Comparison of ENCODE assay signal across 18 cellular contexts in the genomic region with DNA sequence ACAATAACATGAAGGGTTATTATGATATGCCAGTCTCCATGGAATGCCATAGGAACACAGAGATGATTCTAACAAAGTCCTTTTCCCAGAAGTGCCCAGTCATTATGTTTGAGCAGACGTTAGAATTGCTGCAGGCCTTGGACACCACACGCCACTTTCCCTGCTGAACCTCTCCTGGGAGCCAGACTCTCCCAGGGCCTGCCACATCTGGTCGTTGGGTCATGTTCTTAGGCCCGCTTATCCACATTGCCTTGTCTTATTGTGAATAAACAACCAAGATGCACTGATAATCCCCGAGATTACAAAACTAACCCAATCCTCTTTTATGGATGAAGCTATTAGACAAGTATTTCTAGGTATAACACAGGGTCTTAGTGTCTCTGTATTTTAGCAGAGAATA.
DNase-seq lines count a peak whose midpoint lies in the region; ATAC-seq, FAIRE-seq and TF ChIP-seq lines count a peak whose summit lies in the region.
"Had no signal": no experiment of that assay in that cellular context is flagged by ENCODE, and none has a peak within 500 bp of the region (broad histone marks: within the 10 kb centered on the region; RNA-seq: fewer than 3 reads in every experiment).

No MANE protein-coding gene starts in this region.

- TF ChIP-seq RAD21 in SK-N-SH (IDR thresholded peaks at IDR 0.05; ENCODE audit: low read length) = no peak

- no peaks in the 10 kb centered on the region for H3F3A ChIP-seq in SK-N-SH (replicated peaks; ENCODE audit: insufficient read depth)
- H3F3A ChIP-seq in smooth muscle cell (ENCODE audit: low read depth) = no peaks in the 10 kb centered on the region

- peak; percentile 5 for DNase-seq in SK-N-SH
- peak; percentile 66 for DNase-seq in SK-N-DZ (ENCODE audit: low spot score)
- peak; percentile 92 for DNase-seq in fibroblast of villous mesenchyme (ENCODE audit: low read depth)
- DNase-seq in smooth muscle cell (lab: John Stamatoyannopoulos, UW; ENCODE audit: unreplicated experiment) = no peak
- DNase-seq in NAMALWA (ENCODE audit: low spot score) = no peak
- no peak for DNase-seq in GM19239 (ENCODE audit: insufficient read length, low spot score)
- DNase-seq: AML-193; CD4-positive, alpha-beta memory T cell; DMS79 treated with DMSO at 0.1 percent for 48 hours; H9 had no signal

- no peaks in the 10 kb centered on the region for H4K20me1 ChIP-seq in SK-N-SH (ENCODE audit: insufficient read depth)
- no peaks in the 10 kb centered on the region for H4K20me1 ChIP-seq in smooth muscle cell (ENCODE audit: low read depth)
- H4K20me1 ChIP-seq: BLaER1 had no signal

- no peak overlapping the region for H3K4me3 ChIP-seq in SK-N-SH (ENCODE audit: low read depth in 2 of 2, low read length in 1 of 2)
- H3K4me3 ChIP-seq in fibroblast of villous mesenchyme (ENCODE audit: low read depth, low read length) = no peak overlapping the region
- no peak overlapping the region for H3K4me3 ChIP-seq in smooth muscle cell
- H3K4me3 ChIP-seq: A549, BLaER1, GM12878 had no signal

- POLR2A ChIA-PET in SK-N-SH (lab: Yijun Ruan, JAX) = no interaction called here

- no peak overlapping the region for H3K4me2 ChIP-seq in SK-N-SH
- H3K4me2 ChIP-seq in smooth muscle cell = no peak overlapping the region
- H3K4me2 ChIP-seq: A549, BLaER1 had no signal

- FAIRE-seq in GM19239 (lab: Jason Lieb, UNC) = no peak
- FAIRE-seq: A549, GM12878, H1, HepG2 had no signal

- H3K27me3 ChIP-seq in SK-N-SH (ENCODE audit: insufficient read depth) (no peaks in the 10 kb centered on the region), smooth muscle cell (ENCODE audit: low read depth) (no peaks in the 10 kb centered on the region)
- H3K27me3 ChIP-seq: BLaER1 had no signal

- no peaks in the 10 kb centered on the region; a peak in 1 of 4 replicates for H3K4me1 ChIP-seq in SK-N-SH (ENCODE audit: control insufficient read depth in 1 of 2, insufficient read depth in 2 of 2, low read depth in 1 of 2, low read length in 1 of 2)
- H3K4me1 ChIP-seq in smooth muscle cell (ENCODE audit: low read depth) = peaks cover 18% of the 10 kb centered on the region

- ATAC-seq in SK-N-SH treated with all-trans-retinoic acid at 6 μM for 48 hours = no peak
- no peak for ATAC-seq in HG03432 (IDR thresholded peaks at IDR 0.05; ENCODE audit: unreplicated experiment)
- ATAC-seq: A549, GM12878, HepG2 had no signal

- TF ChIP-seq CTCF in SK-N-SH (IDR thresholded peaks at IDR 0.05) (no peak), fibroblast of villous mesenchyme (IDR thresholded peaks at IDR 0.05; ENCODE audit: insufficient read depth, low read depth, low read length) (no peak), smooth muscle cell (IDR thresholded peaks at IDR 0.05; ENCODE audit: borderline replicate concordance, insufficient read depth, poor library complexity, severe bottlenecking) (no peak)

- H3K9ac ChIP-seq in SK-N-SH (no peak overlapping the region), smooth muscle cell (ENCODE audit: low read depth) (no peak overlapping the region)
- H3K9ac ChIP-seq: BLaER1 had no signal

- no peaks in the 10 kb centered on the region for H3K79me2 ChIP-seq in SK-N-SH (ENCODE audit: insufficient read depth)
- H3K79me2 ChIP-seq in smooth muscle cell (ENCODE audit: low read depth) = no peaks in the 10 kb centered on the region

- H2AFZ ChIP-seq in SK-N-SH (ENCODE audit: low read depth) = no peak overlapping the region
- peak overlapping the region; percentile 41 for H2AFZ ChIP-seq in smooth muscle cell (ENCODE audit: low read depth)

- CTCF ChIA-PET in SK-N-SH (lab: Yijun Ruan, JAX) = interaction anchor here (1.0 kb wide), 1 partner anchor 12 kb away, joined by 3 read pairs; no protein-coding TSS in a partner anchor

- WGBS in SK-N-SH (ENCODE audit: low lambda C conversion rate) = 64% methylated on average over 5 of the region's 5 CpGs
- 17% methylated on average over 5 of the region's 5 CpGs for WGBS in smooth muscle cell (ENCODE audit: low lambda C conversion rate)

- no peaks in the 10 kb centered on the region for H3K36me3 ChIP-seq in SK-N-SH (replicated peaks in 1 of 2; ENCODE audit: control insufficient read depth in 1 of 2, insufficient read depth in 2 of 2, low read length in 1 of 2)
- no peaks in the 10 kb centered on the region for H3K36me3 ChIP-seq in smooth muscle cell (ENCODE audit: low read depth)
- H3K36me3 ChIP-seq: BLaER1 had no signal

- no peaks in the 10 kb centered on the region for H3K9me2 ChIP-seq in SK-N-SH

- H3K9me3 ChIP-seq in SK-N-SH = no peaks in the 10 kb centered on the region
- no peaks in the 10 kb centered on the region for H3K9me3 ChIP-seq in smooth muscle cell (replicated peaks; ENCODE audit: low read depth)
- H3K9me3 ChIP-seq: A549, BLaER1 had no signal

- H3K27ac ChIP-seq in SK-N-SH (ENCODE audit: low read depth in 2 of 2, low read length in 1 of 2) = no peak overlapping the region
- peak overlapping the region; percentile 20 for H3K27ac ChIP-seq in smooth muscle cell (ENCODE audit: low read depth)
- H3K27ac ChIP-seq: 22Rv1, A549, BLaER1 had no signal

- no peak for TF ChIP-seq EP300 in SK-N-SH (IDR thresholded peaks at IDR 0.05; ENCODE audit: borderline replicate concordance in 1 of 2, low read depth in 1 of 2, low read length in 1 of 2)

TF ChIP-seq in SK-N-SH, 30 proteins besides CTCF, POLR2A, EP300 and RAD21 (continues in another document):
- TF ChIP-seq SMC3 (IDR thresholded peaks at IDR 0.05; ENCODE audit: low read depth, low read length) = no peak
- TF ChIP-seq RCOR1 (IDR thresholded peaks at IDR 0.05; ENCODE audit: low read length) = no peak
- no peak for TF ChIP-seq RXRA (IDR thresholded peaks at IDR 0.05; ENCODE audit: borderline replicate concordance, low read depth)
- TF ChIP-seq FOXM1 (IDR thresholded peaks at IDR 0.05; ENCODE audit: low read depth) = no peak
- TF ChIP-seq, protein P1, sequence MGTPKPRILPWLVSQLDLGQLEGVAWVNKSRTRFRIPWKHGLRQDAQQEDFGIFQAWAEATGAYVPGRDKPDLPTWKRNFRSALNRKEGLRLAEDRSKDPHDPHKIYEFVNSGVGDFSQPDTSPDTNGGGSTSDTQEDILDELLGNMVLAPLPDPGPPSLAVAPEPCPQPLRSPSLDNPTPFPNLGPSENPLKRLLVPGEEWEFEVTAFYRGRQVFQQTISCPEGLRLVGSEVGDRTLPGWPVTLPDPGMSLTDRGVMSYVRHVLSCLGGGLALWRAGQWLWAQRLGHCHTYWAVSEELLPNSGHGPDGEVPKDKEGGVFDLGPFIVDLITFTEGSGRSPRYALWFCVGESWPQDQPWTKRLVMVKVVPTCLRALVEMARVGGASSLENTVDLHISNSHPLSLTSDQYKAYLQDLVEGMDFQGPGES (IDR thresholded peaks at IDR 0.05; ENCODE audit: low read depth, low read length) = no peak
- no peak for TF ChIP-seq GABPA (IDR thresholded peaks at IDR 0.05; ENCODE audit: low read depth)
- TF ChIP-seq, protein P2, sequence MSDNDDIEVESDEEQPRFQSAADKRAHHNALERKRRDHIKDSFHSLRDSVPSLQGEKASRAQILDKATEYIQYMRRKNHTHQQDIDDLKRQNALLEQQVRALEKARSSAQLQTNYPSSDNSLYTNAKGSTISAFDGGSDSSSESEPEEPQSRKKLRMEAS (IDR thresholded peaks at IDR 0.05; ENCODE audit: low read depth) = no peak
- TF ChIP-seq EZH2phosphoT487 (IDR thresholded peaks at IDR 0.05; ENCODE audit: borderline replicate concordance, low read depth) = no peak
- TF ChIP-seq, protein P3, sequence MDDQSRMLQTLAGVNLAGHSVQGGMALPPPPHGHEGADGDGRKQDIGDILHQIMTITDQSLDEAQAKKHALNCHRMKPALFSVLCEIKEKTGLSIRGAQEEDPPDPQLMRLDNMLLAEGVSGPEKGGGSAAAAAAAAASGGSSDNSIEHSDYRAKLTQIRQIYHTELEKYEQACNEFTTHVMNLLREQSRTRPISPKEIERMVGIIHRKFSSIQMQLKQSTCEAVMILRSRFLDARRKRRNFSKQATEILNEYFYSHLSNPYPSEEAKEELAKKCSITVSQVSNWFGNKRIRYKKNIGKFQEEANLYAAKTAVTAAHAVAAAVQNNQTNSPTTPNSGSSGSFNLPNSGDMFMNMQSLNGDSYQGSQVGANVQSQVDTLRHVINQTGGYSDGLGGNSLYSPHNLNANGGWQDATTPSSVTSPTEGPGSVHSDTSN (IDR thresholded peaks at IDR 0.05) = no peak
- no peak for TF ChIP-seq TCF12 (IDR thresholded peaks at IDR 0.05)

TF ChIP-seq in SK-N-SH treated with all-trans-retinoic acid at 6 μM for 48 hours, 23 proteins besides CTCF, POLR2A, EP300 and RAD21 (continues in another document):
- no peak for TF ChIP-seq TOX (CRISPR knock-in tag; IDR thresholded peaks at IDR 0.05; ENCODE audit: borderline replicate concordance)
- no peak for TF ChIP-seq ZNF565 (CRISPR knock-in tag; conservative IDR thresholded peaks at IDR 0.05; ENCODE audit: low read depth)
- no peak for TF ChIP-seq RARB (CRISPR knock-in tag; IDR thresholded peaks at IDR 0.05)
- no peak for TF ChIP-seq OSR1 (CRISPR knock-in tag; IDR thresholded peaks at IDR 0.05)
- TF ChIP-seq BACH2 (CRISPR knock-in tag; IDR thresholded peaks at IDR 0.05; ENCODE audit: borderline replicate concordance) = no peak
- TF ChIP-seq PATZ1 (CRISPR knock-in tag; IDR thresholded peaks at IDR 0.05; ENCODE audit: borderline replicate concordance) = no peak

Comparison
In these comparisons a context has a peak if more than half of its experiments do, and no peak if none do; other contexts are left out.
1. DNase-seq: peak in SK-N-SH (single experiment), SK-N-DZ (single experiment) and fibroblast of villous mesenchyme (single experiment); none in smooth muscle cell (single experiment), NAMALWA (single experiment) and GM19239 (single experiment).